Comparison of ENCODE assay signal across 28 cellular contexts in the genomic region with DNA sequence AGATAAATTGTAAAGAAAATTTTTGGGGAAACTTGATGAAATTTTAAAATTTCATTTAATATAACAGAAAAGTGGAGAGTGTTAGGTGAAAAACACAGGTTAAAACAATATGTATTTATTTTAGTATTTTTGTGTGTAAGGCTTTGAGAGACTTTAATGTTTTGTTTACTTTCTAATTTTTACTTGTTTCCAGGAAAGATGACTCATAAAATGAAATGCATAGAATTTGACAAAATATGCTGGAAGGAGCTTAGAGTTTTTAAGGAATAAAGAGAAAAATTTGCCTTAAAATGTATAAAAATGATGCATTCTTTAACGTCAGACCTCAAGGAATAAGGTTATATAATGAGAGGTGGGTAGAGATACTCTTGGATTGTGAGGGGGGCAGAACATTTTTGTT.
"Had no signal": no experiment of that assay in that cellular context is flagged by ENCODE, and none has a peak within 500 bp of the region (broad histone marks: within the 10 kb centered on the region; RNA-seq: fewer than 3 reads in every experiment).

No MANE protein-coding gene starts in this region.

- H3K4me2 ChIP-seq: hepatocyte had no signal

- H3K27ac ChIP-seq: breast epithelium, colonic mucosa, hepatocyte, parathyroid adenoma, psoas muscle, sigmoid colon, stomach, thyroid gland, upper lobe of right lung, WERI-Rb-1 had no signal

- H3K9me3 ChIP-seq: colonic mucosa, psoas muscle, sigmoid colon, thyroid gland, upper lobe of right lung had no signal

- H2AFZ ChIP-seq: hepatocyte, parathyroid adenoma had no signal

- FAIRE-seq: frontal cortex, kidney, small intestine had no signal

- H3K79me2 ChIP-seq: hepatocyte, parathyroid adenoma had no signal

- DNase-seq: activated CD4-positive, alpha-beta T cell treated with anti-CD3 and anti-CD28 coated beads for 48 hours; activated CD4-positive, alpha-beta T cell treated with anti-CD3 and anti-CD28 coated beads, Interleukin-2, amount 50 U/mL, for 48 hours; activated CD8-positive, alpha-beta memory T cell treated with anti-CD3 and anti-CD28 coated beads for 24 hours; activated gamma-delta T cell; activated naive CD4-positive, alpha-beta T cell treated with anti-CD3 and anti-CD28 coated beads, Interleukin-2, amount 10 ng/mL, durations not matched to agents 7 days and 5 days; activated naive CD8-positive, alpha-beta T cell treated with anti-CD3 and anti-CD28 coated beads, Interleukin-2, amount 10 ng/mL, durations not matched to agents 7 days and 5 days; amygdala; colonic mucosa; effector memory CD8-positive, alpha-beta T cell; glutamatergic neuron; kidney; left colon; naive thymus-derived CD8-positive, alpha-beta T cell; occipital lobe; psoas muscle; sigmoid colon; small intestine; stimulated activated CD4-positive, alpha-beta T cell treated with anti-CD3 and anti-CD28 coated beads, Interleukin-1b, Interleukin-23, amount 100 ng/mL, for 48 hours; stimulated activated naive B cell treated with anti-CD40 and anti-IgM and Interleukin-4, amounts not matched to agents 10 μg/mL and 1 μg/mL and 100 μg/mL, for 72 hours; stomach; T-helper 1 cell; thyroid gland; upper lobe of right lung; WERI-Rb-1 had no signal

- H3K4me1 ChIP-seq: breast epithelium, colonic mucosa, parathyroid adenoma, psoas muscle, sigmoid colon, stomach, thyroid gland, upper lobe of right lung had no signal

- H3K4me3 ChIP-seq: breast epithelium, colonic mucosa, hepatocyte, psoas muscle, sigmoid colon, stomach, thyroid gland, upper lobe of right lung had no signal

- H3K36me3 ChIP-seq: breast epithelium, colonic mucosa, sigmoid colon, stomach, thyroid gland, upper lobe of right lung, WERI-Rb-1 had no signal

- H3K9ac ChIP-seq: parathyroid adenoma had no signal

- H3K27me3 ChIP-seq: breast epithelium, colonic mucosa, hepatocyte, sigmoid colon, stomach, thyroid gland, upper lobe of right lung had no signal
